ENCODE assay signal across 10 cellular contexts in genomic region chr10:15344876-15345285, GRCh38. TPM values are rescaled to one million over a fixed set of nuclear protein-coding genes. Genes with fewer than 3 reads are reported as not detected.
DNase-seq lines count a peak whose midpoint lies in the region; ATAC-seq and TF ChIP-seq lines count a peak whose summit lies in the region.
"Had no signal": no experiment of that assay in that cellular context is flagged by ENCODE, and none has a peak within 500 bp of the region (broad histone marks: within the 10 kb centered on the region; RNA-seq: fewer than 3 reads in every experiment).

No MANE protein-coding gene starts in this region.

- no peaks in the 10 kb centered on the region for H3K9me3 Mint-ChIP-seq in activated T-helper 17 cell treated with anti-CD3 and anti-CD28 coated beads, Interleukin-2, amount 50 U/mL, for 72 hours
- H3K9me3 Mint-ChIP-seq: activated naive CD4-positive, alpha-beta T cell treated with anti-CD3 and anti-CD28 coated beads, Interleukin-2, amount 50 U/mL, for 24 hours had no signal

- H3K4me3 ChIP-seq in astrocyte of the spinal cord (ENCODE audit: low read depth, low read length) (no peak overlapping the region), WERI-Rb-1 (ENCODE audit: low read depth, low read length) (no peak overlapping the region)
- H3K4me3 ChIP-seq: Peyer's patch had no signal

- in situ Hi-C loops in astrocyte of the spinal cord (cut with HindIII; ENCODE audit: low sequenced_read_pairs), result no loop called here

- H3K4me1 Mint-ChIP-seq in activated T-helper 17 cell treated with anti-CD3 and anti-CD28 coated beads, Interleukin-2, amount 50 U/mL, for 72 hours, result peaks cover 6% of the 10 kb centered on the region

- H3K9me3 ChIP-seq in WERI-Rb-1 (ENCODE audit: severe bottlenecking), result no peaks in the 10 kb centered on the region
- H3K9me3 ChIP-seq: Peyer's patch had no signal

- DNase-seq in COLO668 (lab: John Stamatoyannopoulos, UW; ENCODE audit: unreplicated experiment) (peak; percentile 42), NCI-H146 (lab: John Stamatoyannopoulos, UW) (peak; percentile 98), astrocyte of the spinal cord (ENCODE audit: low read depth, low spot score) (peak; percentile 79), left colon (no peak), NCI-H2029 treated with DMSO at 0.1 percent for 48 hours (lab: John Stamatoyannopoulos, UW) (no peak), WERI-Rb-1 (no peak)
- no peak for DNase-seq in stimulated activated CD4-positive, alpha-beta T cell treated with anti-CD3 and anti-CD28 coated beads, Interleukin-1b, Interleukin-23, amount 100 ng/mL, for 48 hours
- DNase-seq: Peyer's patch had no signal

- H3K36me3 Mint-ChIP-seq in activated T-helper 17 cell treated with anti-CD3 and anti-CD28 coated beads, Interleukin-2, amount 50 U/mL, for 72 hours (ENCODE audit: low read depth), result no peaks in the 10 kb centered on the region
- H3K36me3 Mint-ChIP-seq: activated naive CD4-positive, alpha-beta T cell treated with anti-CD3 and anti-CD28 coated beads, Interleukin-2, amount 50 U/mL, for 24 hours had no signal

- no peak for TF ChIP-seq CTCF in astrocyte of the spinal cord (IDR thresholded peaks at IDR 0.05; ENCODE audit: low read depth, low read length)
- no peak for TF ChIP-seq CTCF in WERI-Rb-1 (IDR thresholded peaks at IDR 0.05; ENCODE audit: low read depth, low read length)

- no peak overlapping the region for H3K27ac Mint-ChIP-seq in activated T-helper 17 cell treated with anti-CD3 and anti-CD28 coated beads, Interleukin-2, amount 50 U/mL, for 72 hours
- H3K27ac Mint-ChIP-seq: activated naive CD4-positive, alpha-beta T cell treated with anti-CD3 and anti-CD28 coated beads, Interleukin-2, amount 50 U/mL, for 24 hours had no signal

- H3K27ac ChIP-seq in WERI-Rb-1, result no peak overlapping the region

- intact Hi-C loops in left colon (cut with DNase I, micrococcal nuclease), result no loop called here

- ATAC-seq in left colon, result peak; percentile 55
- no peak for ATAC-seq in activated T-helper 17 cell treated with anti-CD3 and anti-CD28 coated beads, Interleukin-2, amount 50 U/mL, for 72 hours (replicated peaks)

- no peaks in the 10 kb centered on the region for H3K36me3 ChIP-seq in WERI-Rb-1
- H3K36me3 ChIP-seq: Peyer's patch had no signal

- H3K27me3 ChIP-seq in WERI-Rb-1 (ENCODE audit: insufficient read depth, low read depth, severe bottlenecking), result no peaks in the 10 kb centered on the region
- H3K27me3 ChIP-seq: Peyer's patch had no signal

- H3K27me3 Mint-ChIP-seq in activated T-helper 17 cell treated with anti-CD3 and anti-CD28 coated beads, Interleukin-2, amount 50 U/mL, for 72 hours, result peaks cover 3% of the 10 kb centered on the region

- H3K4me3 Mint-ChIP-seq in activated T-helper 17 cell treated with anti-CD3 and anti-CD28 coated beads, Interleukin-2, amount 50 U/mL, for 72 hours, result no peak overlapping the region
- H3K4me3 Mint-ChIP-seq: activated naive CD4-positive, alpha-beta T cell treated with anti-CD3 and anti-CD28 coated beads, Interleukin-2, amount 50 U/mL, for 24 hours had no signal

RNA-seq across cellular contexts. Expression of gene FAM171A1, which starts 26.2 kb away (rescaled TPM):
- 10 to 100 TPM; 53.5 to 60.5 TPM for total RNA-seq in left colon
- total RNA-seq in activated T-helper 17 cell treated with anti-CD3 and anti-CD28 coated beads, Interleukin-2, amount 50 U/mL, for 72 hours, result 1 to 10 TPM; 2.4 to 3.9 TPM

Comparison
In these comparisons a context has a peak if more than half of its experiments do, and no peak if none do; other contexts are left out.
1. DNase-seq: peak in COLO668 (single experiment), NCI-H146 (single experiment) and astrocyte of the spinal cord (single experiment); none in left colon (0 of 2), stimulated activated CD4-positive, alpha-beta T cell treated with anti-CD3 and anti-CD28 coated beads, Interleukin-1b, Interleukin-23, amount 100 ng/mL, for 48 hours (single experiment), NCI-H2029 treated with DMSO at 0.1 percent for 48 hours (single experiment) and WERI-Rb-1 (single experiment).
2. RNA of gene FAM171A1, which starts 26.2 kb away (total RNA-seq): 53.5 to 60.5 TPM in left colon; 2.4 to 3.9 TPM in activated T-helper 17 cell treated with anti-CD3 and anti-CD28 coated beads, Interleukin-2, amount 50 U/mL, for 72 hours; every median in the first group is over 10 times any median in the second.